In the genomic region with DNA sequence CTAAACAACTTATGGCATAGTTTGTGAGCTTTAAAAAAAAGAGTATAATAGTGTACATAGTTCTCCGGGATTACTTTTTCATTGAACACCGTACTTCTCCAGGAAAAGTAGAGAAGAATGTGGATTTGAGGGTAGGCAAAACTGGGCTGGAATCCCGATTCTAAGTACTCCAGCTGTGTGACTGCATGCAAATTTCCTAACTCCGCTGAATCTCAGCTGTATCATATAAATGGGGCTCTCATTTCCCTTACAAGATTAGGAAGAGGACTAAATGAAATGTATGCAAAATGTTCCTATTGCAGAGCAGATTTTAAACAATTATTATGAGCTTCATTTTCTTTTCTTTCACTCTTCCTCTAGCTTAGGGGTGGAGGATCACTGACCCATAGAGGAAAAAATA, we compare ENCODE assay signal across 15 cellular contexts.
DNase-seq lines count a peak whose midpoint lies in the region; ATAC-seq and TF ChIP-seq lines count a peak whose summit lies in the region.
"Had no signal": no experiment of that assay in that cellular context is flagged by ENCODE, and none has a peak within 500 bp of the region (broad histone marks: within the 10 kb centered on the region; RNA-seq: fewer than 3 reads in every experiment).

No MANE protein-coding gene starts in this region.

- H3K9ac ChIP-seq in Karpas-422 (ENCODE audit: low read length) (peak overlapping the region; percentile 60), subcutaneous abdominal adipose tissue (ENCODE audit: low read length in 5 of 5) (no peak overlapping the region)

- no peak overlapping the region for H3K4me3 Mint-ChIP-seq in T-helper 17 cell
- H3K4me3 Mint-ChIP-seq: CD4-positive, CD25-positive, alpha-beta regulatory T cell; CD8-positive, alpha-beta memory T cell had no signal

- DNase-seq in Karpas-422 (peak; percentile 79), T-helper 17 cell (no peak), esophagus squamous epithelium (lab: John Stamatoyannopoulos, UW) (no peak), C1 segment of cervical spinal cord (lab: John Stamatoyannopoulos, UW) (no peak)
- DNase-seq: CD4-positive, CD25-positive, alpha-beta regulatory T cell; CD8-positive, alpha-beta memory T cell; DMS 273 treated with DMSO at 0.1 percent for 48 hours; DMS79; GF-D8; GOT3; HCEC 1CT had no signal

- H3F3A ChIP-seq in DOHH2 (ENCODE audit: control insufficient read depth, insufficient read depth): peaks cover 6% of the 10 kb centered on the region

- intact Hi-C loops in esophagus squamous epithelium (cut with DNase I): no loop called here

- no peak overlapping the region for H2AFZ ChIP-seq in Karpas-422 (ENCODE audit: low read length)

- TF ChIP-seq POLR2A in esophagus squamous epithelium (IDR thresholded peaks at IDR 0.05): no peak

- H3K79me2 ChIP-seq in DOHH2 (ENCODE audit: control insufficient read depth, low read length) (no peaks in the 10 kb centered on the region), Karpas-422 (ENCODE audit: low read length) (no peaks in the 10 kb centered on the region)

- H4K20me1 ChIP-seq in DOHH2 (ENCODE audit: control insufficient read depth, insufficient read depth, low read depth, low read length) (no peaks in the 10 kb centered on the region), Karpas-422 (ENCODE audit: insufficient read depth, low read depth, low read length) (no peaks in the 10 kb centered on the region)

- H3K9me2 ChIP-seq in DOHH2 (replicated peaks; ENCODE audit: control insufficient read depth, low read length) (no peaks in the 10 kb centered on the region), Karpas-422 (replicated peaks; ENCODE audit: insufficient read depth, low read length) (no peaks in the 10 kb centered on the region)

- H3K4me1 ChIP-seq in DOHH2 (ENCODE audit: control insufficient read depth, low read length) (peaks cover 50% of the 10 kb centered on the region), Karpas-422 (ENCODE audit: low read length) (peaks cover 81% of the 10 kb centered on the region), subcutaneous abdominal adipose tissue (ENCODE audit: control insufficient read depth in 5 of 5, insufficient read depth in 5 of 5, low read length in 5 of 5) (peaks cover 10 to 66% (median 59%) of the 10 kb centered on the region in 5 donors), esophagus squamous epithelium (peaks cover 0 to 19% (median 4%) of the 10 kb centered on the region in 3 donors)

- H3K9me3 ChIP-seq in DOHH2 (ENCODE audit: control insufficient read depth, insufficient read depth, low read length) (no peaks in the 10 kb centered on the region), Karpas-422 (ENCODE audit: low read length) (no peaks in the 10 kb centered on the region), T-helper 17 cell (ENCODE audit: control insufficient read depth, low read length, poor library complexity, severe bottlenecking) (no peaks in the 10 kb centered on the region), subcutaneous abdominal adipose tissue (ENCODE audit: control insufficient read depth in 5 of 5, low read length in 5 of 5) (no peaks in the 10 kb centered on the region), esophagus squamous epithelium (no peaks in the 10 kb centered on the region)

- 86 to 88% methylated on average over 4 of the region's 4 CpGs for WGBS in esophagus squamous epithelium, 2 donors

- H3K27me3 Mint-ChIP-seq in T-helper 17 cell: no peaks in the 10 kb centered on the region
- H3K27me3 Mint-ChIP-seq: CD4-positive, CD25-positive, alpha-beta regulatory T cell; CD8-positive, alpha-beta memory T cell had no signal

- peak overlapping the region; percentile 36 for H3K4me3 ChIP-seq in DOHH2 (ENCODE audit: low read length)
- H3K4me3 ChIP-seq in Karpas-422 (ENCODE audit: low read length): peak overlapping the region; percentile 45
- H3K4me3 ChIP-seq in subcutaneous abdominal adipose tissue (ENCODE audit: low read depth in 1 of 5, low read length in 5 of 5): no peak overlapping the region
- H3K4me3 ChIP-seq in esophagus squamous epithelium: no peak overlapping the region

- H3K4me1 Mint-ChIP-seq in T-helper 17 cell: peaks cover 18% of the 10 kb centered on the region

- H3K36me3 Mint-ChIP-seq in T-helper 17 cell (ENCODE audit: low read depth): no peaks in the 10 kb centered on the region
- H3K36me3 Mint-ChIP-seq: CD4-positive, CD25-positive, alpha-beta regulatory T cell; CD8-positive, alpha-beta memory T cell had no signal

- no peak for ATAC-seq in T-helper 17 cell
- ATAC-seq in HG03045 (IDR thresholded peaks at IDR 0.05; ENCODE audit: unreplicated experiment): no peak

- peak overlapping the region; percentile 21 for H3K27ac Mint-ChIP-seq in T-helper 17 cell

- H3K4me2 ChIP-seq in DOHH2 (ENCODE audit: low read length) (peak overlapping the region; percentile 61), Karpas-422 (ENCODE audit: low read depth, low read length, poor library complexity, severe bottlenecking) (peak overlapping the region; percentile 71)

- TF ChIP-seq CTCF in DOHH2 (IDR thresholded peaks at IDR 0.05; ENCODE audit: low read depth, low read length, poor library complexity, severe bottlenecking): no peak
- TF ChIP-seq CTCF in esophagus squamous epithelium (IDR thresholded peaks at IDR 0.05): no peak

- H3K27me3 ChIP-seq in DOHH2 (ENCODE audit: control insufficient read depth, low read length): no peaks in the 10 kb centered on the region
- H3K27me3 ChIP-seq in Karpas-422 (ENCODE audit: low read length): no peaks in the 10 kb centered on the region
- H3K27me3 ChIP-seq in subcutaneous abdominal adipose tissue (ENCODE audit: control insufficient read depth in 5 of 5, insufficient read depth in 4 of 5, low read length in 5 of 5): no peaks in the 10 kb centered on the region
- no peaks in the 10 kb centered on the region for H3K27me3 ChIP-seq in esophagus squamous epithelium

- H3K36me3 ChIP-seq in DOHH2 (ENCODE audit: control insufficient read depth, low read length) (no peaks in the 10 kb centered on the region), Karpas-422 (ENCODE audit: insufficient read depth, low read length) (no peaks in the 10 kb centered on the region), subcutaneous abdominal adipose tissue (ENCODE audit: control insufficient read depth in 5 of 5, insufficient read depth in 5 of 5, low read length in 5 of 5) (peaks cover 0 to 12% (median 8%) of the 10 kb centered on the region in 5 donors), esophagus squamous epithelium (no peaks in the 10 kb centered on the region)

- H3K27ac ChIP-seq in DOHH2 (ENCODE audit: low read depth, low read length): 0 out of 2 replicates have a peak overlapping the region, but pooled peaks have one; percentile 6
- H3K27ac ChIP-seq in Karpas-422 (ENCODE audit: low read length): peak overlapping the region; percentile 97
- H3K27ac ChIP-seq in subcutaneous abdominal adipose tissue (ENCODE audit: low read depth, low read length): peak overlapping the region; percentile 30
- no peak overlapping the region for H3K27ac ChIP-seq in esophagus squamous epithelium
- H3K27ac ChIP-seq: C4-2B had no signal

Comparison
In these comparisons a context has a peak if more than half of its experiments do, and no peak if none do; other contexts are left out.
1. H3K27ac ChIP-seq: peak in DOHH2 (single experiment), Karpas-422 (single experiment) and subcutaneous abdominal adipose tissue (single experiment); none in esophagus squamous epithelium (0 of 4).
2. H3K4me3 ChIP-seq: peak in DOHH2 (single experiment) and Karpas-422 (single experiment); none in subcutaneous abdominal adipose tissue (0 of 5) and esophagus squamous epithelium (0 of 4).